In the genomic region with DNA sequence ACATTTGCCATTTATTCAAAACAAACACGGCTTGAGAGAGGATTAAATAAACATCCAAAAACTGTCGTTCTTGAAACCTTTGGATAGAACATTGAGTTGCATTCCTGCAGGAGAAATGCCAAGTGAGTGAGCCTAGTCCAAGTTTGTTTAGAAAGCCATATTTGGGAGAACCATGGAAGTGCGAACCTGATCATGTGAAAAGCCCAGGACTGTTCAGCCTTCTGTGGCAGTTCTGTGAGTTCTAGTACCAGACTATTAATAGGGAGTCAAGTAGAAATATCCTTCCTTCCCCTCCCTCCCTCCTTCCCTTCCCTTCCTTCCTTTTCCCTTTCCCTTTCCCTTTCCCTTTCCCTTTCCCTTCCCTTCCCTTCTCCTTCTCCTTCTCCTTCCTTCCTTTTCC, we compare ENCODE assay signal across 12 cellular contexts.
DNase-seq lines count a peak whose midpoint lies in the region.
"Had no signal": no experiment of that assay in that cellular context is flagged by ENCODE, and none has a peak within 500 bp of the region (broad histone marks: within the 10 kb centered on the region; RNA-seq: fewer than 3 reads in every experiment).

No MANE protein-coding gene starts in this region.

- no peak overlapping the region for H2AFZ ChIP-seq in trophoblast cell (ENCODE audit: insufficient read depth, low read length, poor library complexity)
- H2AFZ ChIP-seq: parathyroid adenoma had no signal

- no peaks in the 10 kb centered on the region for H3K9me3 ChIP-seq in adipocyte (ENCODE audit: control insufficient read depth, low read length)
- no peaks in the 10 kb centered on the region for H3K9me3 ChIP-seq in trophoblast cell (ENCODE audit: insufficient read depth, low read depth, low read length)

- no peaks in the 10 kb centered on the region for H3K79me2 ChIP-seq in trophoblast cell (ENCODE audit: control insufficient read depth, insufficient read depth, low read length, poor library complexity)
- H3K79me2 ChIP-seq: parathyroid adenoma had no signal

- peak; percentile 75 for DNase-seq in adipocyte (ENCODE audit: low read depth)
- DNase-seq in fibroblast of the conjunctiva (ENCODE audit: low read depth), result peak; percentile 72
- peak; percentile 58 for DNase-seq in myocyte (ENCODE audit: low read depth)
- no peak for DNase-seq in DMS 273 treated with DMSO at 0.1 percent for 48 hours (lab: John Stamatoyannopoulos, UW)
- no peak for DNase-seq in NCI-H2171 treated with DMSO at 0.1 percent for 48 hours (lab: John Stamatoyannopoulos, UW)
- DNase-seq in trophoblast cell, result no peak
- DNase-seq: activated naive CD8-positive, alpha-beta T cell treated with anti-CD3 and anti-CD28 coated beads, Interleukin-2, amount 50 U/mL, for 24 hours; DMS79 treated with DMSO at 0.1 percent for 48 hours; islet precursor cell; NCI-H1436 had no signal

- no peak overlapping the region for H2BK12ac ChIP-seq in trophoblast cell (ENCODE audit: low read length)

- H4K8ac ChIP-seq in trophoblast cell (ENCODE audit: low read depth, low read length), result no peak overlapping the region

- no peaks in the 10 kb centered on the region for H3K79me1 ChIP-seq in trophoblast cell (ENCODE audit: low read length)

- no peak overlapping the region for H3K4me2 ChIP-seq in trophoblast cell (ENCODE audit: low read length)

- H2BK120ac ChIP-seq in trophoblast cell (ENCODE audit: insufficient read depth, low read length, poor library complexity), result no peak overlapping the region

- no peaks in the 10 kb centered on the region for H3K27me3 ChIP-seq in adipocyte (replicated peaks; ENCODE audit: control insufficient read depth, insufficient read depth, low read length)
- no peaks in the 10 kb centered on the region for H3K27me3 ChIP-seq in trophoblast cell (ENCODE audit: insufficient read depth, low read length)

- H3K36me3 ChIP-seq in adipocyte (ENCODE audit: control insufficient read depth, insufficient read depth, low read length, severe bottlenecking) (no peaks in the 10 kb centered on the region), urinary bladder (ENCODE audit: insufficient read depth) (no peaks in the 10 kb centered on the region), trophoblast cell (ENCODE audit: control insufficient read depth in 1 of 2, insufficient read depth in 2 of 2, low read length in 2 of 2) (no peaks in the 10 kb centered on the region)

- H3K4ac ChIP-seq in trophoblast cell (ENCODE audit: low read depth, low read length), result no peak overlapping the region

- H4K12ac ChIP-seq in trophoblast cell (ENCODE audit: low read depth, low read length), result no peak overlapping the region

- H3K4me3 ChIP-seq in adipocyte (ENCODE audit: low read length), result peak overlapping the region; percentile 48
- no peak overlapping the region for H3K4me3 ChIP-seq in urinary bladder (ENCODE audit: low read depth, low read length)
- no peak overlapping the region for H3K4me3 ChIP-seq in trophoblast cell (ENCODE audit: low read depth, low read length)

- H3K4me1 ChIP-seq in adipocyte (ENCODE audit: control insufficient read depth, insufficient read depth, low read length) (peaks cover 39% of the 10 kb centered on the region), urinary bladder (ENCODE audit: insufficient read depth) (no peaks in the 10 kb centered on the region), trophoblast cell (ENCODE audit: control insufficient read depth in 1 of 2, insufficient read depth in 2 of 2, low read length in 2 of 2) (no peaks in the 10 kb centered on the region)
- H3K4me1 ChIP-seq: parathyroid adenoma had no signal

- 22% methylated on average over 3 of the region's 3 CpGs for WGBS in urinary bladder
- no CpG with 5 or more reads among the region's 3 CpGs for WGBS in trophoblast cell (ENCODE audit: extremely low coverage, insufficient coverage, insufficient read length)

- H2BK5ac ChIP-seq in trophoblast cell (ENCODE audit: low read depth, low read length, poor library complexity), result no peak overlapping the region

- H3K9ac ChIP-seq in adipocyte (ENCODE audit: low read length) (peak overlapping the region; percentile 74), trophoblast cell (ENCODE audit: low read length) (no peak overlapping the region)
- H3K9ac ChIP-seq: parathyroid adenoma had no signal

- H2AK5ac ChIP-seq in trophoblast cell (ENCODE audit: low read length), result no peak overlapping the region

- no peak overlapping the region for H3K23ac ChIP-seq in trophoblast cell (ENCODE audit: low read length)

- H3K14ac ChIP-seq in trophoblast cell (ENCODE audit: low read length), result no peak overlapping the region

- no peak overlapping the region for H4K91ac ChIP-seq in trophoblast cell (ENCODE audit: low read depth, low read length)

- peak overlapping the region; percentile 23 for H3K27ac ChIP-seq in urinary bladder (ENCODE audit: low read depth)
- no peak overlapping the region for H3K27ac ChIP-seq in trophoblast cell (ENCODE audit: low read depth, low read length)
- H3K27ac ChIP-seq: parathyroid adenoma had no signal

- no peak overlapping the region for H3K18ac ChIP-seq in trophoblast cell (ENCODE audit: low read length)

Comparison
In these comparisons a context has a peak if more than half of its experiments do, and no peak if none do; other contexts are left out.
1. DNase-seq: peak in adipocyte (single experiment), fibroblast of the conjunctiva (single experiment) and myocyte (single experiment); none in DMS 273 treated with DMSO at 0.1 percent for 48 hours (single experiment), NCI-H2171 treated with DMSO at 0.1 percent for 48 hours (single experiment) and trophoblast cell (0 of 2).